Comparison of ENCODE assay signal across 22 cellular contexts in the genomic region with DNA sequence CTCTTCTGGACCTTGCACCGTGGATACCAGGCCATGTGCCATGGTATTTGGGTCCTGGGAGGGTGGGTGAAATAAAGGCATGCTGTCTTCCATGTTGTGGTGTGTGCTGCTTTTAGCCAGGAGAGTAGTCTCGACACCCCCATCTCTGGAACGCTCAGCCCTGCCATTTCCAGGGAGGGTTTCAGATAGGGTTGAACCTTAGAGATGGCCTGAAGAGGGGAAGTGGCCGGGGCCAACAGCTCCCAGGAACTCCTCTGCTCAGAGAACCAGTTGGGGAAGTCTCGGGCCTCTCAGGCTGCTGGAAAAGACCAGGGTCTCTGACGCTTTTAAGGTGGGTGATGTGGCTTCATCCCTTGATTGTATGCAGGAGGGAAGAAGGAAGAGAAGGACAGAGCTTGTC. TPM values are rescaled to one million over a fixed set of nuclear protein-coding genes. Genes with fewer than 3 reads are reported as not detected.
"Had no signal": no experiment of that assay in that cellular context is flagged by ENCODE, and none has a peak within 500 bp of the region (broad histone marks: within the 10 kb centered on the region; RNA-seq: fewer than 3 reads in every experiment).

No MANE protein-coding gene starts in this region.

- H3K9me3 Mint-ChIP-seq: activated naive CD4-positive, alpha-beta T cell treated with anti-CD3 and anti-CD28 coated beads, Interleukin-2, amount 50 U/mL, for 72 hours; activated T-helper 1 cell treated with anti-CD3 and anti-CD28 coated beads, Interleukin-12 subunit alpha, Interleukin-12 subunit beta, Interleukin-2, Interleukin-4 antibody, amounts not matched to agents 30 ng/mL and 10 ng/mL and 1 ng/mL, durations not matched to agents 14 hours and 24 hours and 36 hours; endodermal cell; neural progenitor cell; stimulated activated memory B cell treated with anti-CD40 and anti-IgM and Interleukin-4, amounts not matched to agents 10 μg/mL and 1 μg/mL and 100 μg/mL, for 72 hours had no signal

- FAIRE-seq: frontal cortex, pancreas had no signal

- H3K27ac ChIP-seq: adrenal gland, dorsolateral prefrontal cortex, neural progenitor cell, pancreas, right lobe of liver had no signal

- H3K27ac Mint-ChIP-seq: activated T-helper 1 cell treated with anti-CD3 and anti-CD28 coated beads, Interleukin-12 subunit alpha, Interleukin-12 subunit beta, Interleukin-2, Interleukin-4 antibody, amounts not matched to agents 30 ng/mL and 10 ng/mL and 1 ng/mL, durations not matched to agents 14 hours and 24 hours and 36 hours; endodermal cell; naive thymus-derived CD4-positive, alpha-beta T cell; stimulated activated memory B cell treated with anti-CD40 and anti-IgM and Interleukin-4, amounts not matched to agents 10 μg/mL and 1 μg/mL and 100 μg/mL, for 72 hours had no signal

- H3K4me3 ChIP-seq: adrenal gland, dorsolateral prefrontal cortex, neural progenitor cell, pancreas, right lobe of liver had no signal

- DNase-seq: activated CD4-positive, alpha-beta T cell treated with anti-CD3 and anti-CD28 coated beads for 1 hour; activated CD4-positive, alpha-beta T cell treated with anti-CD3 and anti-CD28 coated beads, Interleukin-2, amount 50 U/mL, for 4 hours; activated gamma-delta T cell treated with Interleukin-2 at 50 U/mL for 16 hours; activated T-cell treated with anti-CD3 and anti-CD28 coated beads for 4 hours; dorsolateral prefrontal cortex; endodermal cell; head of caudate nucleus; mesenchymal stem cell; naive thymus-derived CD4-positive, alpha-beta T cell; pancreas; stimulated activated CD4-positive, alpha-beta T cell treated with anti-CD3 and anti-CD28 coated beads, Interleukin-4, amount 100 ng/mL, for 4 hours; SW 1271; WERI-Rb-1 had no signal

- ATAC-seq: activated naive CD4-positive, alpha-beta T cell treated with anti-CD3 and anti-CD28 coated beads, Interleukin-2, amount 50 U/mL, for 72 hours had no signal

- H3K9ac ChIP-seq: neural progenitor cell had no signal

- H3K27me3 ChIP-seq: pancreas, right lobe of liver had no signal

- H3K4me3 Mint-ChIP-seq: activated T-helper 1 cell treated with anti-CD3 and anti-CD28 coated beads, Interleukin-12 subunit alpha, Interleukin-12 subunit beta, Interleukin-2, Interleukin-4 antibody, amounts not matched to agents 30 ng/mL and 10 ng/mL and 1 ng/mL, durations not matched to agents 14 hours and 24 hours and 36 hours; endodermal cell; naive thymus-derived CD4-positive, alpha-beta T cell; neural progenitor cell had no signal

- H3K9me3 ChIP-seq: adrenal gland, pancreas, right lobe of liver had no signal

- H3K36me3 ChIP-seq: adrenal gland, neural progenitor cell, pancreas, right lobe of liver, WERI-Rb-1 had no signal

- H3K36me3 Mint-ChIP-seq: activated naive CD4-positive, alpha-beta T cell treated with anti-CD3 and anti-CD28 coated beads, Interleukin-2, amount 50 U/mL, for 72 hours; naive thymus-derived CD4-positive, alpha-beta T cell; neural progenitor cell; stimulated activated memory B cell treated with anti-CD40 and anti-IgM and Interleukin-4, amounts not matched to agents 10 μg/mL and 1 μg/mL and 100 μg/mL, for 72 hours had no signal

RNA-seq across cellular contexts. Expression of gene GUCY2D, which starts 17.8 kb away (rescaled TPM):
- total RNA-seq: activated T-helper 1 cell treated with anti-CD3 and anti-CD28 coated beads, Interleukin-12 subunit alpha, Interleukin-12 subunit beta, Interleukin-2, Interleukin-4 antibody, amounts not matched to agents 30 ng/mL and 10 ng/mL and 1 ng/mL, durations not matched to agents 14 hours and 24 hours and 36 hours; adrenal gland; epithelial cell of proximal tubule had no signal
- polyA plus RNA-seq: adrenal gland had no signal

RNA-seq across cellular contexts. Expression of gene ALOX15B, which starts 18.6 kb away (rescaled TPM):
- total RNA-seq: activated naive CD4-positive, alpha-beta T cell treated with anti-CD3 and anti-CD28 coated beads, Interleukin-2, amount 50 U/mL, for 72 hours; activated T-helper 1 cell treated with anti-CD3 and anti-CD28 coated beads, Interleukin-12 subunit alpha, Interleukin-12 subunit beta, Interleukin-2, Interleukin-4 antibody, amounts not matched to agents 30 ng/mL and 10 ng/mL and 1 ng/mL, durations not matched to agents 14 hours and 24 hours and 36 hours; endodermal cell; T-helper 2 cell treated with Interferon-gamma antibody and Interleukin-4, amounts not matched to agents 100 ng/mL and 5 ng/mL, for 36 hours had no signal
- polyA plus RNA-seq: naive thymus-derived CD4-positive, alpha-beta T cell had no signal
